ENCODE assay signal across 23 cellular contexts in genomic region chr2:305366-305765, GRCh38. TPM values are rescaled to one million over a fixed set of nuclear protein-coding genes. Genes with fewer than 3 reads are reported as not detected.
DNase-seq lines count a peak whose midpoint lies in the region; FAIRE-seq lines count a peak whose summit lies in the region.
"Had no signal": no experiment of that assay in that cellular context is flagged by ENCODE, and none has a peak within 500 bp of the region (broad histone marks: within the 10 kb centered on the region; RNA-seq: fewer than 3 reads in every experiment).

No MANE protein-coding gene starts in this region.

- H3K4me1 ChIP-seq in BLaER1 (peaks cover 47% of the 10 kb centered on the region), trophoblast cell (ENCODE audit: control insufficient read depth in 1 of 2, insufficient read depth in 2 of 2, low read length in 2 of 2) (peaks cover 7 to 8% of the 10 kb centered on the region in 2 experiments)
- peaks cover 0 to 47% (median 37%) of the 10 kb centered on the region in 10 experiments; a peak in 17 of 20 replicates for H3K4me1 ChIP-seq in BLaER1 treated with 17β-estradiol and CSF1 and Interleukin-3, amounts not matched to agents 10 nM and 100 nM
- H3K4me1 ChIP-seq: BE2C had no signal

- peak overlapping the region; percentile 74 for H3K4me2 ChIP-seq in BLaER1
- H3K4me2 ChIP-seq in BLaER1 treated with 17β-estradiol and CSF1 and Interleukin-3, amounts not matched to agents 10 nM and 100 nM: peak overlapping the region in 8 of 11 experiments; percentile 14 to 90 (median 63); a peak in 14 of 22 replicates
- no peak overlapping the region for H3K4me2 ChIP-seq in trophoblast cell (ENCODE audit: low read length)

- no peak overlapping the region for H2AK5ac ChIP-seq in trophoblast cell (ENCODE audit: low read length)

- H3K23ac ChIP-seq in trophoblast cell (ENCODE audit: low read length): no peak overlapping the region

- H4K91ac ChIP-seq in trophoblast cell (ENCODE audit: low read depth, low read length): no peak overlapping the region

- H3K9me3 ChIP-seq in BLaER1: peaks cover 30% of the 10 kb centered on the region
- H3K9me3 ChIP-seq in BLaER1 treated with 17β-estradiol and CSF1 and Interleukin-3, amounts not matched to agents 10 nM and 100 nM (replicated peaks in 1 of 11): peaks cover 24 to 32% (median 31%) of the 10 kb centered on the region in 11 experiments
- H3K9me3 ChIP-seq in trophoblast cell (ENCODE audit: insufficient read depth, low read depth, low read length): no peaks in the 10 kb centered on the region
- H3K9me3 ChIP-seq: BE2C had no signal

- H3K18ac ChIP-seq in trophoblast cell (ENCODE audit: low read length): no peak overlapping the region

- no peak overlapping the region for H2AFZ ChIP-seq in trophoblast cell (ENCODE audit: insufficient read depth, low read length, poor library complexity)

- no peak overlapping the region for H4K12ac ChIP-seq in trophoblast cell (ENCODE audit: low read depth, low read length)

- H3K27me3 ChIP-seq in BLaER1 (no peaks in the 10 kb centered on the region), trophoblast cell (ENCODE audit: insufficient read depth, low read length) (no peaks in the 10 kb centered on the region)
- no peaks in the 10 kb centered on the region for H3K27me3 ChIP-seq in BLaER1 treated with 17β-estradiol and CSF1 and Interleukin-3, amounts not matched to agents 10 nM and 100 nM
- H3K27me3 ChIP-seq: BE2C had no signal

- no peak overlapping the region for H2BK12ac ChIP-seq in trophoblast cell (ENCODE audit: low read length)

- H2BK120ac ChIP-seq in trophoblast cell (ENCODE audit: insufficient read depth, low read length, poor library complexity): no peak overlapping the region

- H3K27ac ChIP-seq in BLaER1: no peak overlapping the region
- no peak overlapping the region for H3K27ac ChIP-seq in BLaER1 treated with 17β-estradiol and CSF1 and Interleukin-3, amounts not matched to agents 10 nM and 100 nM
- no peak overlapping the region for H3K27ac ChIP-seq in trophoblast cell (ENCODE audit: low read depth, low read length)

- H3K9ac ChIP-seq in BLaER1 (peak overlapping the region; percentile 40; the same call in 1 of the 2 replicates), trophoblast cell (ENCODE audit: low read length) (no peak overlapping the region)
- H3K9ac ChIP-seq in BLaER1 treated with 17β-estradiol and CSF1 and Interleukin-3, amounts not matched to agents 10 nM and 100 nM: peak overlapping the region in 1 of 11 experiments; percentile 43; a peak in 1 of 22 replicates

- no peak overlapping the region for H4K8ac ChIP-seq in trophoblast cell (ENCODE audit: low read depth, low read length)

- WGBS in trophoblast cell (ENCODE audit: extremely low coverage, insufficient coverage, insufficient read length): no CpG with 5 or more reads among the region's 9 CpGs

- peak overlapping the region; percentile 32; the same call in 1 of the 2 replicates for H3K4me3 ChIP-seq in BLaER1
- peak overlapping the region in 1 of 10 experiments; percentile 25; a peak in 1 of 20 replicates for H3K4me3 ChIP-seq in BLaER1 treated with 17β-estradiol and CSF1 and Interleukin-3, amounts not matched to agents 10 nM and 100 nM
- no peak overlapping the region for H3K4me3 ChIP-seq in trophoblast cell (ENCODE audit: low read depth, low read length)

- no peaks in the 10 kb centered on the region for H3K79me2 ChIP-seq in trophoblast cell (ENCODE audit: control insufficient read depth, insufficient read depth, low read length, poor library complexity)

- H2BK5ac ChIP-seq in trophoblast cell (ENCODE audit: low read depth, low read length, poor library complexity): no peak overlapping the region

- DNase-seq in HTR-8/SVneo (ENCODE audit: insufficient read length, low spot score): no peak
- no peak for DNase-seq in trophoblast cell
- no peak for DNase-seq in HUDEP-2 (lab: John Stamatoyannopoulos, UW; ENCODE audit: unreplicated experiment in 76 of 76)
- no peak for DNase-seq in medulla oblongata (ENCODE audit: extremely low spot score)
- DNase-seq: 8988T; ACHN; BE2C; C1 segment of cervical spinal cord; CD4-positive, alpha-beta memory T cell; CD4-positive, CD25-positive, alpha-beta regulatory T cell; CD8-positive, alpha-beta memory T cell; COR-L47; DMS 273 treated with DMSO at 0.1 percent for 48 hours; DMS79 treated with DMSO at 0.1 percent for 48 hours; GF-D8 had no signal

- H3K4ac ChIP-seq in trophoblast cell (ENCODE audit: low read depth, low read length): no peak overlapping the region

- H4K20me1 ChIP-seq in BLaER1: no peaks in the 10 kb centered on the region
- no peaks in the 10 kb centered on the region for H4K20me1 ChIP-seq in BLaER1 treated with 17β-estradiol and CSF1 and Interleukin-3, amounts not matched to agents 10 nM and 100 nM

- peaks cover 7% of the 10 kb centered on the region; the same call in 1 of the 2 replicates for H3K36me3 ChIP-seq in BLaER1
- H3K36me3 ChIP-seq in BLaER1 treated with 17β-estradiol and CSF1 and Interleukin-3, amounts not matched to agents 10 nM and 100 nM: 0 out of 22 replicates have a peak, but pooled peaks cover 0 to 7% (median 0%) of the 10 kb centered on the region in 11 experiments
- no peaks in the 10 kb centered on the region for H3K36me3 ChIP-seq in trophoblast cell (ENCODE audit: control insufficient read depth in 1 of 2, insufficient read depth in 2 of 2, low read length in 2 of 2)
- H3K36me3 ChIP-seq: BE2C had no signal

- FAIRE-seq in HTR-8/SVneo (lab: Jason Lieb, UNC): peak; percentile 78
- FAIRE-seq: A204.1, G401.6, GM12891, GM19239 had no signal

- H3K14ac ChIP-seq in trophoblast cell (ENCODE audit: low read length): no peak overlapping the region

- no peaks in the 10 kb centered on the region for H3K79me1 ChIP-seq in trophoblast cell (ENCODE audit: low read length)

RNA-seq across cellular contexts. Expression of gene ALKAL2, which starts 17.5 kb away (rescaled TPM):
- polyA plus RNA-seq in trophoblast cell (2013): 0.74 and 0.75 TPM in 2 replicates
- polyA plus RNA-seq: AG04450; CD14-positive monocyte; CD4-positive, alpha-beta memory T cell; CD8-positive, alpha-beta memory T cell had no signal

RNA-seq across cellular contexts. Expression of gene ACP1, which starts 40.6 kb away (rescaled TPM):
- polyA plus RNA-seq in trophoblast cell (2013): 126 TPM in 2 replicates

RNA-seq across cellular contexts. Expression of gene SH3YL1, which starts 41.5 kb away (rescaled TPM):
- polyA plus RNA-seq in trophoblast cell (2013): 43.4 and 44.4 TPM in 2 replicates
